In the genomic region with DNA sequence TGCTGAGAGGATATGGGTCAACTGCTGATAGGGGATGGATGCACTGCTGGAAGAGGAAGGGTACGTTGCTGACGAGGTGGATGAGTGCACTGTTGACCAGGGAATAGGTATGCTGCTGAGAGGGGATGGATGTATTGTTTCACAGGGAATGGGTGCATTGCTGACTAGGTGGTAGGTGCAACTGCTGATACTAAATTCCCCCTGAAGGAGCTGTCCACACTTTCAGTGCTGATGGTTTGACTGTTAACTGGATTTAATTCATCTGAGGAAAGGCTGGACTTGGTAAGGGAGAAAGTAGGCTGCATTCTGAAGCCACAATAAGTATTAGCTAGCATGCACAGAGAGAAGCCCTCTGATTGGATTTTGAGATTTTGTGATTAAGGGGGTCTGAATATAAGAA, we compare ENCODE assay signal across 24 cellular contexts.
DNase-seq lines count a peak whose midpoint lies in the region; ATAC-seq, FAIRE-seq and TF ChIP-seq lines count a peak whose summit lies in the region.
"Had no signal": no experiment of that assay in that cellular context is flagged by ENCODE, and none has a peak within 500 bp of the region (broad histone marks: within the 10 kb centered on the region; RNA-seq: fewer than 3 reads in every experiment).

No MANE protein-coding gene starts in this region.

- WGBS in endodermal cell (ENCODE audit: insufficient coverage in 1 of 2, insufficient read length in 1 of 2), 2 experiments: 78% methylated on average over 2 of the region's 2 CpGs; no CpG with 5 or more reads in 1 of the 2 experiments

- H3K27ac ChIP-seq in CD8-positive, alpha-beta T cell (ENCODE audit: low read depth, low read length): no peak overlapping the region
- H3K27ac ChIP-seq in endodermal cell (ENCODE audit: low read depth, low read length): no peak overlapping the region
- H3K27ac ChIP-seq in effector memory CD4-positive, alpha-beta T cell (ENCODE audit: insufficient read depth, low read length, poor library complexity, severe bottlenecking): no peak overlapping the region
- H3K27ac ChIP-seq in lower lobe of right lung: no peak overlapping the region
- H3K27ac ChIP-seq: BLaER1 had no signal

- TF ChIP-seq POLR2A in H54 (IDR thresholded peaks at IDR 0.05; ENCODE audit: low read depth, low read length): no peak

- H3K4me3 ChIP-seq in CD8-positive, alpha-beta T cell (ENCODE audit: low read depth, low read length): no peak overlapping the region
- no peak overlapping the region for H3K4me3 ChIP-seq in endodermal cell (ENCODE audit: low read length)
- no peak overlapping the region for H3K4me3 ChIP-seq in effector memory CD4-positive, alpha-beta T cell (ENCODE audit: insufficient read depth, low read depth, low read length, poor library complexity, severe bottlenecking)
- H3K4me3 ChIP-seq in lower lobe of right lung: no peak overlapping the region
- H3K4me3 ChIP-seq: BLaER1 had no signal

- no peak for ATAC-seq in CD8-positive, alpha-beta T cell
- ATAC-seq in lower lobe of right lung: no peak
- ATAC-seq: SK-N-SH treated with all-trans-retinoic acid at 6 μM for 48 hours had no signal

- H3K9me3 Mint-ChIP-seq in CD8-positive, alpha-beta T cell: peaks cover 8% of the 10 kb centered on the region
- no peaks in the 10 kb centered on the region for H3K9me3 Mint-ChIP-seq in endodermal cell
- no peaks in the 10 kb centered on the region for H3K9me3 Mint-ChIP-seq in nephron progenitor cell

- H3K36me3 Mint-ChIP-seq in CD8-positive, alpha-beta T cell: no peaks in the 10 kb centered on the region
- H3K36me3 Mint-ChIP-seq in endodermal cell (ENCODE audit: low read depth) (no peaks in the 10 kb centered on the region), nephron progenitor cell (ENCODE audit: low read depth) (no peaks in the 10 kb centered on the region)
- H3K36me3 Mint-ChIP-seq: CD4-positive, alpha-beta memory T cell had no signal

- H3K9ac ChIP-seq in endodermal cell (ENCODE audit: extremely low read depth, low read length, poor library complexity, severe bottlenecking): no peak overlapping the region
- H3K9ac ChIP-seq: BLaER1 had no signal

- POLR2A ChIA-PET in CD8-positive, alpha-beta T cell (lab: Charles Lee): no interaction called here

- no peak for FAIRE-seq in H54 (lab: Jason Lieb, UNC)
- FAIRE-seq: GM12891, GM19239 had no signal

- no peaks in the 10 kb centered on the region for H3K27me3 Mint-ChIP-seq in CD8-positive, alpha-beta T cell (ENCODE audit: low read depth)
- H3K27me3 Mint-ChIP-seq in endodermal cell (ENCODE audit: insufficient read depth) (no peaks in the 10 kb centered on the region), nephron progenitor cell (ENCODE audit: low read depth, poor library complexity) (peaks cover 2% of the 10 kb centered on the region)
- H3K27me3 Mint-ChIP-seq: CD4-positive, alpha-beta memory T cell had no signal

- no peaks in the 10 kb centered on the region for H3K4me1 ChIP-seq in CD8-positive, alpha-beta T cell (ENCODE audit: insufficient read depth, low read length)
- no peaks in the 10 kb centered on the region for H3K4me1 ChIP-seq in endodermal cell (ENCODE audit: control insufficient read depth, insufficient read depth, low read length)
- H3K4me1 ChIP-seq in effector memory CD4-positive, alpha-beta T cell (ENCODE audit: control insufficient read depth, insufficient read depth, low read length, poor library complexity, severe bottlenecking): no peaks in the 10 kb centered on the region
- H3K4me1 ChIP-seq in lower lobe of right lung: no peaks in the 10 kb centered on the region
- H3K4me1 ChIP-seq: BLaER1 had no signal

- no peak for TF ChIP-seq CTCF in CD8-positive, alpha-beta T cell (IDR thresholded peaks at IDR 0.05)
- TF ChIP-seq CTCF in endodermal cell (conservative IDR thresholded peaks at IDR 0.05): no peak
- no peak for TF ChIP-seq CTCF in nephron progenitor cell (IDR thresholded peaks at IDR 0.05)
- TF ChIP-seq CTCF in lower lobe of right lung (IDR thresholded peaks at IDR 0.05): no peak

- CTCF ChIA-PET in CD8-positive, alpha-beta T cell (lab: Charles Lee): no interaction called here

- H3K27me3 ChIP-seq in CD8-positive, alpha-beta T cell (ENCODE audit: insufficient read depth, low read length): no peaks in the 10 kb centered on the region
- no peaks in the 10 kb centered on the region for H3K27me3 ChIP-seq in endodermal cell (ENCODE audit: control insufficient read depth, insufficient read depth, low read length, poor library complexity, severe bottlenecking)
- no peaks in the 10 kb centered on the region for H3K27me3 ChIP-seq in effector memory CD4-positive, alpha-beta T cell (replicated peaks; ENCODE audit: control insufficient read depth, insufficient read depth, low read length, poor library complexity, severe bottlenecking)
- H3K27me3 ChIP-seq in lower lobe of right lung (ENCODE audit: low read depth): no peaks in the 10 kb centered on the region
- H3K27me3 ChIP-seq: BLaER1 had no signal

- no peaks in the 10 kb centered on the region for H3K9me3 ChIP-seq in CD8-positive, alpha-beta T cell (ENCODE audit: low read length)
- H3K9me3 ChIP-seq in endodermal cell (ENCODE audit: control insufficient read depth, low read length) (no peaks in the 10 kb centered on the region), lower lobe of right lung (peaks cover 3% of the 10 kb centered on the region)
- no peaks in the 10 kb centered on the region for H3K9me3 ChIP-seq in effector memory CD4-positive, alpha-beta T cell (ENCODE audit: control insufficient read depth, low read length)
- H3K9me3 ChIP-seq: BLaER1 had no signal

- H3K4me1 Mint-ChIP-seq in CD8-positive, alpha-beta T cell (ENCODE audit: low read depth): no peaks in the 10 kb centered on the region
- no peaks in the 10 kb centered on the region for H3K4me1 Mint-ChIP-seq in endodermal cell
- no peaks in the 10 kb centered on the region for H3K4me1 Mint-ChIP-seq in nephron progenitor cell
- H3K4me1 Mint-ChIP-seq: CD4-positive, alpha-beta memory T cell had no signal

- no peak overlapping the region for H3K4me3 Mint-ChIP-seq in CD8-positive, alpha-beta T cell
- H3K4me3 Mint-ChIP-seq in endodermal cell: no peak overlapping the region
- no peak overlapping the region for H3K4me3 Mint-ChIP-seq in nephron progenitor cell
- H3K4me3 Mint-ChIP-seq: CD4-positive, alpha-beta memory T cell had no signal

- no peaks in the 10 kb centered on the region for H3K36me3 ChIP-seq in CD8-positive, alpha-beta T cell (ENCODE audit: insufficient read depth, low read length)
- H3K36me3 ChIP-seq in endodermal cell (ENCODE audit: control insufficient read depth, insufficient read depth, low read length): no peaks in the 10 kb centered on the region
- H3K36me3 ChIP-seq in effector memory CD4-positive, alpha-beta T cell (ENCODE audit: control insufficient read depth, insufficient read depth, low read length): no peaks in the 10 kb centered on the region
- H3K36me3 ChIP-seq in lower lobe of right lung: no peaks in the 10 kb centered on the region
- H3K36me3 ChIP-seq: BLaER1 had no signal

- no peak for DNase-seq in CD8-positive, alpha-beta T cell
- peak; percentile 73 for DNase-seq in NCI-H82 (lab: John Stamatoyannopoulos, UW)
- DNase-seq in endodermal cell: peak; percentile 65
- peak; percentile 26 for DNase-seq in nephron progenitor cell
- DNase-seq in H54 (ENCODE audit: insufficient read length, low spot score): no peak
- no peak for DNase-seq in activated CD8-positive, alpha-beta memory T cell treated with anti-CD3 and anti-CD28 coated beads, Interleukin-2, amount 50 U/mL, for 4 hours
- no peak for DNase-seq in effector memory CD4-positive, alpha-beta T cell
- no peak for DNase-seq in lower lobe of right lung
- DNase-seq: Calu3; CD4-positive, alpha-beta memory T cell; EL; HCEC 1CT; NCI-H1048; NCI-H1436; NCI-H2029; NCI-H2171; NCI-H446; NCI-H526 treated with DMSO at 0.1 percent for 48 hours; RPMI8226; SHP77 treated with DMSO at 0.1 percent for 48 hours had no signal

- intact Hi-C loops in CD8-positive, alpha-beta T cell (cut with DNase I, micrococcal nuclease): no loop called here
- intact Hi-C loops in lower lobe of right lung (cut with DNase I): no loop called here

- peak overlapping the region; percentile 4 for H3K27ac Mint-ChIP-seq in CD8-positive, alpha-beta T cell
- H3K27ac Mint-ChIP-seq in endodermal cell (no peak overlapping the region), nephron progenitor cell (no peak overlapping the region)
- H3K27ac Mint-ChIP-seq: CD4-positive, alpha-beta memory T cell had no signal

Comparison
In these comparisons a context has a peak if more than half of its experiments do, and no peak if none do; other contexts are left out.
1. DNase-seq: peak in NCI-H82 (single experiment), endodermal cell (single experiment) and nephron progenitor cell (single experiment); none in CD8-positive, alpha-beta T cell (0 of 7), H54 (single experiment), activated CD8-positive, alpha-beta memory T cell treated with anti-CD3 and anti-CD28 coated beads, Interleukin-2, amount 50 U/mL, for 4 hours (single experiment), effector memory CD4-positive, alpha-beta T cell (0 of 3) and lower lobe of right lung (single experiment).